In the genomic region with DNA sequence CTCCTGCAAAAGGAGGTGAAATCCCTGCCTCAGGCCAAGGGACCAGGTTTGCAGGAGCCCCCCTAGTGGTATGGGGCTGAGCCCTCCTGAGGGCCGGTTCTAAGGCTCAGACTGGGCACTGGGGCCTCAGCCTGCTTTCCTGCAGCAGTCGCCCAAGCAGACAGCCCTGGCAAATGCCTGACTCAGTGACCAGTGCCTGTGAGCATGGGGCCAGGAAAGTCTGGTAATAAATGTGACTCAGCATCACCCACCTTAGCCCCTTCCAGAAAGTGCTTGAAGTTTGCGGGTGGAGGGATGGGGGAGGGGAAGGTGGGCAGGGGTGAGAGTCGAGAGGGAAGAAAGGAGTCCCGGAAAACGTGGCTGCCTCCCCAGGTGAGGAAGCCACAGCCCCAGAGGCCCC, we compare ENCODE assay signal across 10 cellular contexts. TPM values are rescaled to one million over a fixed set of nuclear protein-coding genes. Genes with fewer than 3 reads are reported as not detected.
DNase-seq lines count a peak whose midpoint lies in the region; FAIRE-seq and TF ChIP-seq lines count a peak whose summit lies in the region.
"Had no signal": no experiment of that assay in that cellular context is flagged by ENCODE, and none has a peak within 500 bp of the region (broad histone marks: within the 10 kb centered on the region; RNA-seq: fewer than 3 reads in every experiment).

No MANE protein-coding gene starts in this region.

- no peaks in the 10 kb centered on the region for H3K36me3 ChIP-seq in GM23248 (ENCODE audit: low read depth)
- H3K36me3 ChIP-seq in endodermal cell (ENCODE audit: control insufficient read depth, insufficient read depth, low read length): no peaks in the 10 kb centered on the region

- H3K9ac ChIP-seq in GM23248 (peak overlapping the region; percentile 98), endodermal cell (ENCODE audit: extremely low read depth, low read length, poor library complexity, severe bottlenecking) (no peak overlapping the region)

- no peaks in the 10 kb centered on the region for H3K9me3 Mint-ChIP-seq in endodermal cell

- peaks cover 37% of the 10 kb centered on the region for H3K27me3 Mint-ChIP-seq in endodermal cell (ENCODE audit: insufficient read depth)

- no peak for FAIRE-seq in D721Med (lab: Jason Lieb, UNC)
- FAIRE-seq: GM18507 had no signal

- H3K36me3 Mint-ChIP-seq in endodermal cell (ENCODE audit: low read depth): no peaks in the 10 kb centered on the region

- H2AFZ ChIP-seq in GM23248: no peak overlapping the region

- H3K4me3 Mint-ChIP-seq in endodermal cell: peak overlapping the region; percentile 79

- H3F3A ChIP-seq in GM23248 (ENCODE audit: insufficient read depth): peaks cover 32% of the 10 kb centered on the region

- no peaks in the 10 kb centered on the region for H3K27me3 ChIP-seq in GM23248 (replicated peaks; ENCODE audit: insufficient read depth)
- no peaks in the 10 kb centered on the region for H3K27me3 ChIP-seq in endodermal cell (ENCODE audit: control insufficient read depth, insufficient read depth, low read length, poor library complexity, severe bottlenecking)

- WGBS in GM23248 (ENCODE audit: low coverage in 1 of 2, low lambda C conversion rate in 2 of 2, missing lambda C conversion rate in 2 of 2), 2 experiments: 18 to 19% methylated on average over 4 to 6 of the region's 6 CpGs
- 73 to 89% methylated on average over 2 to 6 of the region's 6 CpGs for WGBS in endodermal cell (ENCODE audit: insufficient coverage in 1 of 2, insufficient read length in 1 of 2), 2 experiments

- peaks cover 25% of the 10 kb centered on the region for H3K79me2 ChIP-seq in GM23248 (ENCODE audit: insufficient read depth)

- TF ChIP-seq POLR2A in NB4 (IDR thresholded peaks at IDR 0.05; ENCODE audit: extremely low read depth, insufficient read length): no peak

- no peaks in the 10 kb centered on the region for H4K20me1 ChIP-seq in GM23248 (ENCODE audit: insufficient read depth)

- peaks cover 44% of the 10 kb centered on the region for H3K4me1 ChIP-seq in GM23248 (ENCODE audit: insufficient read depth)
- H3K4me1 ChIP-seq in endodermal cell (ENCODE audit: control insufficient read depth, insufficient read depth, low read length): no peaks in the 10 kb centered on the region

- in situ Hi-C loops in GM23248 (cut with MboI): no loop called here

- H3K4me3 ChIP-seq in GM23248 (no peak overlapping the region), NB4 (ENCODE audit: low read depth, low read length) (peak overlapping the region; percentile 71), endodermal cell (ENCODE audit: low read length) (no peak overlapping the region), skeletal muscle cell (ENCODE audit: low read depth, low read length) (peak overlapping the region; percentile 11)

- peak overlapping the region; percentile 99 for H3K4me2 ChIP-seq in GM23248 (ENCODE audit: unreplicated experiment)

- no peak overlapping the region for H3K27ac Mint-ChIP-seq in endodermal cell

- no peaks in the 10 kb centered on the region for H3K9me2 ChIP-seq in GM23248 (ENCODE audit: insufficient read depth)

- H3K4me1 Mint-ChIP-seq in endodermal cell: peaks cover 14% of the 10 kb centered on the region

- H3K27ac ChIP-seq in GM23248 (peak overlapping the region; percentile 99), endodermal cell (ENCODE audit: low read depth, low read length) (no peak overlapping the region)

- H3K9me3 ChIP-seq in GM23248 (ENCODE audit: low read depth) (no peaks in the 10 kb centered on the region), endodermal cell (ENCODE audit: control insufficient read depth, low read length) (no peaks in the 10 kb centered on the region)

- TF ChIP-seq CTCF in NB4 (IDR thresholded peaks at IDR 0.05; ENCODE audit: low read depth, low read length) (no peak), endodermal cell (conservative IDR thresholded peaks at IDR 0.05) (no peak), GM20000 (IDR thresholded peaks at IDR 0.05; ENCODE audit: extremely low read depth, missing control alignments) (no peak), D721Med (IDR thresholded peaks at IDR 0.05; ENCODE audit: insufficient read depth, missing control alignments) (no peak)

- DNase-seq in GM23248 (peak; percentile 81), NB4 (ENCODE audit: low read depth) (peak; percentile 71), endodermal cell (no peak), skeletal muscle cell (ENCODE audit: low read depth) (no peak), GM20000 (ENCODE audit: low spot score) (no peak), D721Med (ENCODE audit: insufficient read length, low spot score) (no peak), NCI-H187 treated with DMSO at 0.1 percent for 48 hours (lab: John Stamatoyannopoulos, UW) (no peak)
- DNase-seq: DND-41, NCI-H187 had no signal

RNA-seq across cellular contexts. Expression of a gene that starts 2.1 kb away (rescaled TPM):
- total RNA-seq in GM23248 (2014; rRNA removed; shearing (Covaris generic)): 5.6 and 7.7 TPM in 2 replicates
- polyA plus RNA-seq in GM23248 (2016; fragmentation: Nextera tagmentation; extraction: Ambion mirVana): 3.8 and 4.0 TPM in 2 replicates
- 1 to 10 TPM; 3.4 to 4.8 TPM for total RNA-seq in endodermal cell
- 2.7 TPM for polyA plus RNA-seq in endodermal cell (2013, experiment 1 of 2)
- 2.9 TPM for polyA plus RNA-seq in endodermal cell (2013, experiment 2 of 2)

RNA-seq across cellular contexts. Expression of a gene that starts 2.4 kb away (rescaled TPM):
- 215 and 225 TPM in 2 replicates for total RNA-seq in GM23248 (2014; rRNA removed; shearing (Covaris generic))
- 95.8 and 96.4 TPM in 2 replicates for polyA plus RNA-seq in GM23248 (2016; fragmentation: Nextera tagmentation; extraction: Ambion mirVana)
- total RNA-seq in endodermal cell: 100 to 1,000 TPM; 109 to 140 TPM
- polyA plus RNA-seq in endodermal cell (2013, experiment 1 of 2): 466 TPM
- polyA plus RNA-seq in endodermal cell (2013, experiment 2 of 2): 448 TPM

RNA-seq across cellular contexts. Expression of a gene that starts 27.8 kb away (rescaled TPM):
- total RNA-seq in GM23248 (2014; rRNA removed; shearing (Covaris generic)): 65.8 and 106 TPM in 2 replicates
- polyA plus RNA-seq in GM23248 (2016; fragmentation: Nextera tagmentation; extraction: Ambion mirVana): 85.3 and 88.9 TPM in 2 replicates
- total RNA-seq in endodermal cell: 10 to 100 TPM; 74.9 to 81.2 TPM
- polyA plus RNA-seq in endodermal cell (2013, experiment 1 of 2): 53.8 TPM
- 53.3 TPM for polyA plus RNA-seq in endodermal cell (2013, experiment 2 of 2)

RNA-seq across cellular contexts. Expression of a gene that starts 47.3 kb away (rescaled TPM):
- 143 and 166 TPM in 2 replicates for total RNA-seq in GM23248 (2014; rRNA removed; shearing (Covaris generic))
- 162 and 165 TPM in 2 replicates for polyA plus RNA-seq in GM23248 (2016; fragmentation: Nextera tagmentation; extraction: Ambion mirVana)
- total RNA-seq in endodermal cell: 100 to 1,000 TPM; 172 to 176 TPM
- 131 TPM for polyA plus RNA-seq in endodermal cell (2013, experiment 1 of 2)
- polyA plus RNA-seq in endodermal cell (2013, experiment 2 of 2): 130 TPM

Comparison
In these comparisons a context has a peak if more than half of its experiments do, and no peak if none do; other contexts are left out.
1. DNase-seq: peak in GM23248 (single experiment) and NB4 (single experiment); none in endodermal cell (single experiment), skeletal muscle cell (single experiment), GM20000 (single experiment), D721Med (single experiment) and NCI-H187 treated with DMSO at 0.1 percent for 48 hours (single experiment).
2. H3K4me3 ChIP-seq: peak in NB4 (single experiment) and skeletal muscle cell (single experiment); none in GM23248 (single experiment) and endodermal cell (single experiment).